1 cellular context compared by ENCODE assay signal in the genomic region with DNA sequence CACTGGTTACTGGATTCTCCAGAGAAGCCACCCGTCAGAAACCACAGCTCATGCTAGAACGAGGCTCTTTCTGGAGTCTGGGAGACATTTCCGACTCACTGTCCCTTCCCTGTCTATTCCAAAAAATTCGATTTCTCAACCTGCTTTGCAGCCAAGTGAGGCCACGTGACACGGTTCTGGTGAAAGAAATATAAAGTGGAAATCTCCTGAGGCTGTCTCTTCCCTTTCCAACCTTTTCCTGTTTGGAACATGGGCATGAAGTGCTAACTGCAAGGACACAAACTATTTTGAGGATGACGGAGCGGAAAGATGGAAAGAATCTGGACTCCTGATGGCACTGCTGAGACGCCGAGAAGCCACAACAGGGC.
TF ChIP-seq lines count a peak whose summit lies in the region.

No MANE protein-coding gene starts in this region.

TF ChIP-seq in WTC11, 78 proteins besides CTCF, POLR2A, EP300 and RAD21 (continued from another document):
- TF ChIP-seq, protein P1, sequence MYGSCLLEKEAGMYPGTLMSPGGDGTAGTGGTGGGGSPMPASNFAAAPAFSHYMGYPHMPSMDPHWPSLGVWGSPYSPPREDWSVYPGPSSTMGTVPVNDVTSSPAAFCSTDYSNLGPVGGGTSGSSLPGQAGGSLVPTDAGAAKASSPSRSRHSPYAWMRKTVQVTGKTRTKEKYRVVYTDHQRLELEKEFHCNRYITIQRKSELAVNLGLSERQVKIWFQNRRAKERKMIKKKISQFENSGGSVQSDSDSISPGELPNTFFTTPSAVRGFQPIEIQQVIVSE (CRISPR knock-in tag; IDR thresholded peaks at IDR 0.05; ENCODE audit: borderline replicate concordance): no peak
- TF ChIP-seq ELF4 (CRISPR knock-in tag; IDR thresholded peaks at IDR 0.05; ENCODE audit: low read depth): no peak
- TF ChIP-seq TCF7 (CRISPR knock-in tag; IDR thresholded peaks at IDR 0.05; ENCODE audit: low read depth): no peak
- TF ChIP-seq ZNF121 (CRISPR knock-in tag; IDR thresholded peaks at IDR 0.05): no peak
